8 cellular contexts compared by ENCODE assay signal in genomic region chr12:91355150-91356006, GRCh38.
DNase-seq lines count a peak whose midpoint lies in the region; ATAC-seq and TF ChIP-seq lines count a peak whose summit lies in the region.

No MANE protein-coding gene starts in this region.

- CTCF ChIA-PET in CD4-positive, alpha-beta memory T cell (lab: Charles Lee; ENCODE audit: partially characterized antibody), result interaction anchor here (1.1 to 2.4 kb wide), 6 partner anchors 10 to 1294 kb away, joined by 3 to 7 read pairs (median 5); no protein-coding TSS in a partner anchor

- peaks cover 0 to 5% (median 0%) of the 10 kb centered on the region in 4 donors for H3K4me1 Mint-ChIP-seq in CD4-positive, alpha-beta memory T cell

- no peaks in the 10 kb centered on the region for H3K36me3 Mint-ChIP-seq in CD4-positive, alpha-beta memory T cell

- no peak overlapping the region for H3K4me3 ChIP-seq in CD4-positive, alpha-beta memory T cell (ENCODE audit: low read length in 2 of 2)
- H3K4me3 ChIP-seq in epithelial cell of esophagus (ENCODE audit: low read length), result no peak overlapping the region

- DNase-seq in CD4-positive, alpha-beta memory T cell, result peak; percentile 13 to 40 (median 28)
- DNase-seq in NCI-H446 treated with DMSO at 0.1 percent for 48 hours (lab: John Stamatoyannopoulos, UW) (peak; percentile 40), epithelial cell of esophagus (ENCODE audit: low read depth) (peak; percentile 79), middle frontal gyrus (ENCODE audit: extremely low spot score, low spot score) (peak; percentile 15), stromal cell of bone marrow (ENCODE audit: low read depth) (peak; percentile 71)
- peak; percentile 17 to 22 for DNase-seq in activated CD4-positive, alpha-beta T cell treated with anti-CD3 and anti-CD28 coated beads, Interleukin-2, amount 50 U/mL, for 4 hours

- H3K27me3 Mint-ChIP-seq in CD4-positive, alpha-beta memory T cell, result peaks cover 4 to 16% of the 10 kb centered on the region in 2 donors

- POLR2A ChIA-PET in CD4-positive, alpha-beta memory T cell (lab: Charles Lee; ENCODE audit: partially characterized antibody), result no interaction called here

- H3K27ac Mint-ChIP-seq in CD4-positive, alpha-beta memory T cell, result no peak overlapping the region

- H3K9me3 ChIP-seq in CD4-positive, alpha-beta memory T cell (ENCODE audit: control insufficient read depth in 1 of 2, low read length in 2 of 2), result no peaks in the 10 kb centered on the region

- peaks cover 0 to 1% (median 0%) of the 10 kb centered on the region in 8 donors for H3K9me3 Mint-ChIP-seq in CD4-positive, alpha-beta memory T cell

- ATAC-seq in GM19043 (IDR thresholded peaks at IDR 0.05; ENCODE audit: low read depth, unreplicated experiment) (peak; percentile 95), HG03159 (IDR thresholded peaks at IDR 0.05; ENCODE audit: unreplicated experiment) (peak; percentile 96)

- no peak overlapping the region for H3K4me3 Mint-ChIP-seq in CD4-positive, alpha-beta memory T cell

- H3K36me3 ChIP-seq in CD4-positive, alpha-beta memory T cell (ENCODE audit: insufficient read depth, low read length), result no peaks in the 10 kb centered on the region

- peak; percentile 96 for TF ChIP-seq CTCF in epithelial cell of esophagus (IDR thresholded peaks at IDR 0.05; ENCODE audit: insufficient read depth, low read depth, low read length, missing control alignments)

- H3K4me1 ChIP-seq in CD4-positive, alpha-beta memory T cell (ENCODE audit: insufficient read depth, low read length), result no peaks in the 10 kb centered on the region

- peaks cover 4% of the 10 kb centered on the region for H3K27me3 ChIP-seq in CD4-positive, alpha-beta memory T cell (ENCODE audit: insufficient read depth, low read length)

- no peak overlapping the region for H3K27ac ChIP-seq in CD4-positive, alpha-beta memory T cell (ENCODE audit: low read depth, low read length)

- intact Hi-C loops in CD4-positive, alpha-beta memory T cell (cut with micrococcal nuclease), result loop anchor here (1.0 to 10.0 kb wide), 2 partner anchors 381 to 410 kb away; no protein-coding TSS in a partner anchor

Comparison
In these comparisons a context has a peak if more than half of its experiments do, and no peak if none do; other contexts are left out.
1. DNase-seq: peak in every context shown above with its lines; median percentile 79 in epithelial cell of esophagus; 71 in stromal cell of bone marrow; 40 in NCI-H446 treated with DMSO at 0.1 percent for 48 hours; 28 in CD4-positive, alpha-beta memory T cell; 20 in activated CD4-positive, alpha-beta T cell treated with anti-CD3 and anti-CD28 coated beads, Interleukin-2, amount 50 U/mL, for 4 hours; 15 in middle frontal gyrus.